In genomic region chr14:104824353-104824997, GRCh38 we compare ENCODE assay signal across 18 cellular contexts. TPM values are rescaled to one million over a fixed set of nuclear protein-coding genes. Genes with fewer than 3 reads are reported as not detected.
DNase-seq lines count a peak whose midpoint lies in the region; ATAC-seq and TF ChIP-seq lines count a peak whose summit lies in the region.
"Had no signal": no experiment of that assay in that cellular context is flagged by ENCODE, and none has a peak within 500 bp of the region (broad histone marks: within the 10 kb centered on the region; RNA-seq: fewer than 3 reads in every experiment).

No MANE protein-coding gene starts in this region.

- no peaks in the 10 kb centered on the region for H3K9me3 ChIP-seq in T-helper 17 cell (ENCODE audit: control insufficient read depth, low read length, poor library complexity, severe bottlenecking)
- H3K9me3 ChIP-seq: body of pancreas, gastroesophageal sphincter, MG63 had no signal

- no peaks in the 10 kb centered on the region for H3K36me3 Mint-ChIP-seq in activated naive CD8-positive, alpha-beta T cell
- H3K36me3 Mint-ChIP-seq in activated naive CD8-positive, alpha-beta T cell treated with anti-CD3 and anti-CD28 coated beads for 36 hours = no peaks in the 10 kb centered on the region
- H3K36me3 Mint-ChIP-seq in T-helper 17 cell (ENCODE audit: low read depth) = no peaks in the 10 kb centered on the region
- no peaks in the 10 kb centered on the region for H3K36me3 Mint-ChIP-seq in memory B cell
- H3K36me3 Mint-ChIP-seq in type B pancreatic cell = no peaks in the 10 kb centered on the region

- DNase-seq in activated naive CD8-positive, alpha-beta T cell treated with anti-CD3 and anti-CD28 coated beads for 36 hours = no peak
- DNase-seq in T-helper 17 cell (no peak), memory B cell (ENCODE audit: low spot score in 2 of 2) (no peak), type B pancreatic cell (ENCODE audit: extremely low spot score, unreplicated experiment) (no peak), omental fat pad (ENCODE audit: low spot score) (no peak), activated gamma-delta T cell (lab: John Stamatoyannopoulos, UW) (no peak)
- DNase-seq: activated CD4-positive, alpha-beta T cell treated with anti-CD3 and anti-CD28 coated beads for 4 hours; activated T-cell treated with anti-CD3 and anti-CD28 coated beads, Interleukin-2, amount 50 U/mL, for 48 hours; body of pancreas; GDM1; MG63; NCI-H1930; NCI-H510A treated with DMSO at 0.1 percent for 48 hours; Right ventricle myocardium superior had no signal

- H3K27me3 Mint-ChIP-seq in activated naive CD8-positive, alpha-beta T cell = no peaks in the 10 kb centered on the region
- H3K27me3 Mint-ChIP-seq in activated naive CD8-positive, alpha-beta T cell treated with anti-CD3 and anti-CD28 coated beads for 36 hours = peaks cover 12% of the 10 kb centered on the region
- H3K27me3 Mint-ChIP-seq in T-helper 17 cell (peaks cover 5% of the 10 kb centered on the region), memory B cell (peaks cover 17% of the 10 kb centered on the region), type B pancreatic cell (peaks cover 26% of the 10 kb centered on the region)

- peak overlapping the region; percentile 89 for H3K4me3 Mint-ChIP-seq in activated naive CD8-positive, alpha-beta T cell
- no peak overlapping the region for H3K4me3 Mint-ChIP-seq in activated naive CD8-positive, alpha-beta T cell treated with anti-CD3 and anti-CD28 coated beads for 36 hours
- H3K4me3 Mint-ChIP-seq in T-helper 17 cell = peak overlapping the region; percentile 19
- H3K4me3 Mint-ChIP-seq in memory B cell = peak overlapping the region; percentile 37
- H3K4me3 Mint-ChIP-seq in type B pancreatic cell = peak overlapping the region; percentile 22
- H3K4me3 Mint-ChIP-seq: dendritic cell treated with granulocyte-macrophage colony-stimulating factor and Interleukin-4, amounts not matched to agents 40 ng/mL and 50 ng/mL, for 4 days had no signal

- H3K4me1 Mint-ChIP-seq in activated naive CD8-positive, alpha-beta T cell (ENCODE audit: low read depth) = peaks cover 17% of the 10 kb centered on the region
- peaks cover 9% of the 10 kb centered on the region for H3K4me1 Mint-ChIP-seq in activated naive CD8-positive, alpha-beta T cell treated with anti-CD3 and anti-CD28 coated beads for 36 hours
- H3K4me1 Mint-ChIP-seq in T-helper 17 cell (peaks cover 12% of the 10 kb centered on the region), memory B cell (peaks cover 18% of the 10 kb centered on the region), type B pancreatic cell (ENCODE audit: unreplicated experiment) (peaks cover 8% of the 10 kb centered on the region)

- no peaks in the 10 kb centered on the region for H3K9me3 Mint-ChIP-seq in activated naive CD8-positive, alpha-beta T cell (ENCODE audit: low read depth)
- H3K9me3 Mint-ChIP-seq in activated naive CD8-positive, alpha-beta T cell treated with anti-CD3 and anti-CD28 coated beads for 36 hours = peaks cover 7% of the 10 kb centered on the region
- peaks cover 6% of the 10 kb centered on the region for H3K9me3 Mint-ChIP-seq in memory B cell
- no peaks in the 10 kb centered on the region for H3K9me3 Mint-ChIP-seq in type B pancreatic cell

- ATAC-seq in T-helper 17 cell (no peak), memory B cell (ENCODE audit: low read depth) (no peak), GM21786 (IDR thresholded peaks at IDR 0.05; ENCODE audit: unreplicated experiment) (no peak), omental fat pad (ENCODE audit: low FRiP score) (no peak)
- ATAC-seq: body of pancreas, gastroesophageal sphincter had no signal

- TF ChIP-seq CTCF in type B pancreatic cell (conservative IDR thresholded peaks at IDR 0.05) = no peak
- TF ChIP-seq CTCF in omental fat pad (IDR thresholded peaks at IDR 0.05) = no peak

- no peak overlapping the region for H3K27ac Mint-ChIP-seq in activated naive CD8-positive, alpha-beta T cell
- no peak overlapping the region for H3K27ac Mint-ChIP-seq in activated naive CD8-positive, alpha-beta T cell treated with anti-CD3 and anti-CD28 coated beads for 36 hours
- no peak overlapping the region for H3K27ac Mint-ChIP-seq in T-helper 17 cell
- H3K27ac Mint-ChIP-seq in memory B cell = no peak overlapping the region
- H3K27ac Mint-ChIP-seq in type B pancreatic cell = no peak overlapping the region

RNA-seq across cellular contexts. Expression of gene ZBTB42, which starts 23.6 kb away (rescaled TPM):
- total RNA-seq in activated naive CD8-positive, alpha-beta T cell treated with anti-CD3 and anti-CD28 coated beads for 36 hours = 1 to 10 TPM; 1.1 to 1.4 TPM
- total RNA-seq in T-helper 17 cell = 1 to 10 TPM; 2.7 to 3.3 TPM
- 6.6 and 11.5 TPM in 2 replicates for total RNA-seq in type B pancreatic cell (ENCODE audit: low replicate concordance)
- total RNA-seq in omental fat pad = 1 to 10 TPM; 3.0 to 8.0 (median 6.3) TPM

RNA-seq across cellular contexts. Expression of gene AKT1, which starts 28.9 kb away (rescaled TPM):
- 100 to 1,000 TPM; 112 TPM for total RNA-seq in activated naive CD8-positive, alpha-beta T cell treated with anti-CD3 and anti-CD28 coated beads for 36 hours
- total RNA-seq in T-helper 17 cell = 10 to 100 TPM; 72.4 to 77.2 TPM
- 102 and 123 TPM in 2 replicates for total RNA-seq in type B pancreatic cell (ENCODE audit: low replicate concordance)
- 100 to 1,000 TPM; 104 to 121 (median 107) TPM for total RNA-seq in omental fat pad

RNA-seq across cellular contexts. Expression of gene CEP170B, which starts 40.6 kb away (rescaled TPM):
- total RNA-seq in activated naive CD8-positive, alpha-beta T cell treated with anti-CD3 and anti-CD28 coated beads for 36 hours = 1 to 10 TPM; 4.6 to 4.7 TPM
- total RNA-seq in T-helper 17 cell (1 to 10 TPM; 7.0 to 7.7 TPM), type B pancreatic cell (ENCODE audit: low replicate concordance) (26.5 and 51.5 TPM in 2 replicates), omental fat pad (10 to 100 TPM in 3 of 4 donors, 1 to 10 TPM in 1; 5.5 to 29.3 (median 13.0) TPM)
